In the genomic region with DNA sequence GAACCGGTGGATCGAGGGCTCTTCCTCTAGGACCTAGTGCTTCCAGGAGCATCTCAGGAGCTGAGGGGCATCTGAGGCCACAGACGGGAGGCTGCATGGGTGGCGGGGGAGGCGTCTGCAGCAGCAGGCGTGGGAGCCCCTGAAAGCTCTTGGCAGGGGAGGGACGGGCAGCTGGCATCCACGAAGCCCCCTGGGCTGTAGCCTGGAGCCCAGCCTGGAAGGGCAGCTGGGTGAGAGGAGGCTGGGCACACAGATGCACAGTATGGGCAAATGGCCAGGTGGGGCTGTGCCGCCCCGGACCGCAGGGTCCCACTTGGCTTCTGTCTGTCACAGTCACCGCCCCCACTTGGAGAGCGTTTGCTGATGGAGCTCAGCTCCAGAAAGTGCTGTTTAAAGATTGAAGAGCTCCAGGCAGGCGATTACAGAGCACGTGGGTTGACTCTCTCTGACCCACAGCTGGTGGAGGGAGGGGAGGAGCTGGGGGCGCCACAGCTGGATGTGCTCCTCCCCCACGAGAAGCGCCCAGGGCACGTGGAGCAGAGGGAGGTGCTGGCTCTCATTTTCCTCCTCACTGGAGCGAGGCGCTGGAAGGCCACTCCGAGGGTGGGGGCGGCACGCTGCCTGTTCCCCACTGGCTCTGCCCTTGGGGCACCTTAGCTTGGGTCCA, we compare ENCODE assay signal across 9 cellular contexts.
A peak's percentile ranks its signal among the peaks of the same experiment; 100 is the strongest.
DNase-seq lines count a peak whose midpoint lies in the region; ATAC-seq and TF ChIP-seq lines count a peak whose summit lies in the region.
"Had no signal": no experiment of that assay in that cellular context is flagged by ENCODE, and none has a peak within 500 bp of the region (broad histone marks: within the 10 kb centered on the region; RNA-seq: fewer than 3 reads in every experiment).

No MANE protein-coding gene starts in this region.

- no peak for TF ChIP-seq CTCF in omental fat pad (IDR thresholded peaks at IDR 0.05)

- H3K27ac Mint-ChIP-seq in activated naive CD8-positive, alpha-beta T cell treated with anti-CD3 and anti-CD28 coated beads for 36 hours = no peak overlapping the region

- no peak overlapping the region for H3K4me3 Mint-ChIP-seq in activated naive CD8-positive, alpha-beta T cell treated with anti-CD3 and anti-CD28 coated beads for 36 hours

- no peaks in the 10 kb centered on the region for H3K9me3 Mint-ChIP-seq in activated naive CD8-positive, alpha-beta T cell treated with anti-CD3 and anti-CD28 coated beads for 36 hours

- no peaks in the 10 kb centered on the region for H3K27me3 Mint-ChIP-seq in activated naive CD8-positive, alpha-beta T cell treated with anti-CD3 and anti-CD28 coated beads for 36 hours

- ATAC-seq in omental fat pad (ENCODE audit: low FRiP score) = no peak
- no peak for ATAC-seq in GM19023 (IDR thresholded peaks at IDR 0.05; ENCODE audit: unreplicated experiment)
- no peak for ATAC-seq in GM19035 (IDR thresholded peaks at IDR 0.05; ENCODE audit: unreplicated experiment)
- no peak for ATAC-seq in HG02970 (IDR thresholded peaks at IDR 0.05; ENCODE audit: low FRiP score, unreplicated experiment)

- DNase-seq in DMS79 (lab: John Stamatoyannopoulos, UW) (peak; percentile 100), NCI-H2029 (lab: John Stamatoyannopoulos, UW) (peak; percentile 65), cerebellar cortex (ENCODE audit: low spot score) (peak; percentile 27), omental fat pad (ENCODE audit: low spot score) (peak; percentile 12)
- DNase-seq in activated naive CD8-positive, alpha-beta T cell treated with anti-CD3 and anti-CD28 coated beads for 36 hours = no peak
- DNase-seq: NCI-H1930 had no signal

- H3K36me3 Mint-ChIP-seq in activated naive CD8-positive, alpha-beta T cell treated with anti-CD3 and anti-CD28 coated beads for 36 hours = no peaks in the 10 kb centered on the region

- peaks cover 4% of the 10 kb centered on the region for H3K4me1 Mint-ChIP-seq in activated naive CD8-positive, alpha-beta T cell treated with anti-CD3 and anti-CD28 coated beads for 36 hours
